1 cellular context compared by ENCODE assay signal in genomic region chr22:24525416-24526037, GRCh38.
TF ChIP-seq lines count a peak whose summit lies in the region.

No MANE protein-coding gene starts in this region.

TF ChIP-seq in HepG2, 621 proteins besides CTCF, POLR2A, EP300 and RAD21 (continued from another document and continues in another):
- no peak for TF ChIP-seq ZNF503 (CRISPR knock-in tag; IDR thresholded peaks at IDR 0.05)
- TF ChIP-seq MXI1 (IDR thresholded peaks at IDR 0.05; ENCODE audit: borderline replicate concordance, low read depth, low read length), result peak; percentile 84; the same call in 2 of the 3 replicates
- no peak for TF ChIP-seq THAP7 (CRISPR knock-in tag; IDR thresholded peaks at IDR 0.05)
- no peak for TF ChIP-seq FOXK2 (IDR thresholded peaks at IDR 0.05)
- peak; percentile 93 for TF ChIP-seq NR2C2 (CRISPR knock-in tag; IDR thresholded peaks at IDR 0.05; ENCODE audit: borderline replicate concordance)
- TF ChIP-seq ARID5B (CRISPR knock-in tag; IDR thresholded peaks at IDR 0.05), result peak; percentile 88
- no peak for TF ChIP-seq ZNF207 (IDR thresholded peaks at IDR 0.05; ENCODE audit: borderline replicate concordance)
- no peak for TF ChIP-seq ZNF276 (CRISPR knock-in tag; IDR thresholded peaks at IDR 0.05; ENCODE audit: low read depth)
- no peak for TF ChIP-seq HBP1 (CRISPR knock-in tag; IDR thresholded peaks at IDR 0.05; ENCODE audit: low read depth)
- no peak for TF ChIP-seq ZNF414 (CRISPR knock-in tag; IDR thresholded peaks at IDR 0.05)
- TF ChIP-seq ZSCAN25 (CRISPR knock-in tag; IDR thresholded peaks at IDR 0.05), result peak; percentile 89
- no peak for TF ChIP-seq ZNF337 (CRISPR knock-in tag; IDR thresholded peaks at IDR 0.05; ENCODE audit: borderline replicate concordance, low read depth)
- TF ChIP-seq ZNF597 (CRISPR knock-in tag; IDR thresholded peaks at IDR 0.05), result no peak
- TF ChIP-seq ISX (CRISPR knock-in tag; conservative IDR thresholded peaks at IDR 0.05), result no peak
- TF ChIP-seq ZSCAN12 (CRISPR knock-in tag; IDR thresholded peaks at IDR 0.05), result no peak
- no peak for TF ChIP-seq CEBPG (CRISPR knock-in tag; IDR thresholded peaks at IDR 0.05)
- 0 out of 2 replicates have a peak, but pooled peaks have one; percentile 6 for TF ChIP-seq NFE2L2 (IDR thresholded peaks at IDR 0.05; ENCODE audit: low read length)
- no peak for TF ChIP-seq ZNF280B (CRISPR knock-in tag; IDR thresholded peaks at IDR 0.05; ENCODE audit: borderline replicate concordance)
- no peak for TF ChIP-seq KLF11 (CRISPR knock-in tag; IDR thresholded peaks at IDR 0.05)
- no peak for TF ChIP-seq NPAS2 (CRISPR knock-in tag; IDR thresholded peaks at IDR 0.05; ENCODE audit: borderline replicate concordance)
- no peak for TF ChIP-seq JDP2 (CRISPR knock-in tag; IDR thresholded peaks at IDR 0.05; ENCODE audit: borderline replicate concordance)
- no peak for TF ChIP-seq IKZF1 (IDR thresholded peaks at IDR 0.05)
- TF ChIP-seq MIER3 (CRISPR knock-in tag; IDR thresholded peaks at IDR 0.05; ENCODE audit: borderline replicate concordance), result peak; percentile 93
- peak; percentile 90 for TF ChIP-seq TARDBP (CRISPR knock-in tag; IDR thresholded peaks at IDR 0.05)
- peak; percentile 40; the same call in 1 of the 2 replicates for TF ChIP-seq ZNF281 (CRISPR knock-in tag; IDR thresholded peaks at IDR 0.05; ENCODE audit: borderline replicate concordance)
- TF ChIP-seq MATR3 (CRISPR knock-in tag; IDR thresholded peaks at IDR 0.05), result no peak
- TF ChIP-seq RFXAP (CRISPR knock-in tag; IDR thresholded peaks at IDR 0.05; ENCODE audit: borderline replicate concordance), result no peak
- TF ChIP-seq PTBP1 (IDR thresholded peaks at IDR 0.05; ENCODE audit: low read depth, low read length, poor library complexity, severe bottlenecking), result no peak
- TF ChIP-seq ZNF530 (CRISPR knock-in tag; IDR thresholded peaks at IDR 0.05; ENCODE audit: low read depth), result no peak
- peak; percentile 87 for TF ChIP-seq ATF2 (CRISPR knock-in tag; IDR thresholded peaks at IDR 0.05)
- no peak for TF ChIP-seq ARNT2 (CRISPR knock-in tag; IDR thresholded peaks at IDR 0.05; ENCODE audit: low read depth)
- TF ChIP-seq SRSF4 (IDR thresholded peaks at IDR 0.05; ENCODE audit: low read depth, low read length, poor library complexity, severe bottlenecking), result no peak
- no peak for TF ChIP-seq PHF8 (CRISPR knock-in tag; IDR thresholded peaks at IDR 0.05)
- TF ChIP-seq HMGXB3 (CRISPR knock-in tag; IDR thresholded peaks at IDR 0.05; ENCODE audit: borderline replicate concordance), result peak; percentile 70; the same call in 1 of the 2 replicates
- TF ChIP-seq RORA (CRISPR knock-in tag; IDR thresholded peaks at IDR 0.05), result no peak
